ENCODE assay signal across 1 cellular context in the genomic region with DNA sequence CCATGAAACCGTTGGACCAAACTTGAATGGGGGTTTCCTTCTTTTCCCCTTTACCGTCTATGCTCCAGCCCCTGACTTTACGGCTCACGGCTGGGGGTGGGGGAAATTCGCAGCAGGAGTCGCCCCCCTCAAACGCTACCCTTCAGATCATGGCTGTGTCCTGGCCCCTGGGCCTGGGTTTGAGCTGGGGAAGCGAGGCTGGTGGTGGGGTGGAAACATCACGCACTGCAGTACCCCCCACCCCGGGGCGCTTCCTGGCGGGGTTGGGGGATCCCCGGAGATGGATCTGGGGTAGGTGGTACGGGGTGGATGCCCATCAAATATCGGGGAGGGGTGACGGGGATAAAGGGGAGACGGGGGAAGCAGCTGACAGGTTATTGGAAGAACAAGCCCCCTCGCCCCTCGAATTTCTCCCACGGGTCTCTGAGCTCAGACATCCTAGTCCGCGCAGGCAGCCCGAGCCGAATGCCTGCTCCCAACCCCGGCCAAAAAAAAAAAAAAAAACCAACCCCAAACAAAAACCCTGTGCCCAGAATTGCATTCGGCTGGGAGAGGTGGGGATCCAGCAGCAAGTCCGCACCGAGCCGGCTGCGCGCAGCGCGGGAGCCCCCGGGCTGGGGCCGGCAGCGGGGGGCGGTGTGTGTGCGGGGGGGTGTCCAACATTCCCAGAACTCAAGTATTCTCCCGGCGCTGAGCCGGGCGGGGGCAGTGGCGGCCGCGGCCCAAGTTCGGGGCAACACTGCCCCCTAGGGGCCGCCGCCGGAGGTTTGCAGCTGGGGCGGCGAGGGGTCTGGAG.
A peak's percentile ranks its signal among the peaks of the same experiment; 100 is the strongest.
TF ChIP-seq lines count a peak whose summit lies in the region.

No MANE protein-coding gene starts in this region.

TF ChIP-seq in HepG2, 621 proteins besides CTCF, POLR2A, EP300 and RAD21 (continued from another document and continues in another):
- TF ChIP-seq MAF1 (CRISPR knock-in tag; IDR thresholded peaks at IDR 0.05; ENCODE audit: borderline replicate concordance) (no peak), SOX5 (CRISPR knock-in tag; IDR thresholded peaks at IDR 0.05; ENCODE audit: borderline replicate concordance) (peak; percentile 39; the same call in 1 of the 2 replicates), ZNF20 (CRISPR knock-in tag; IDR thresholded peaks at IDR 0.05) (no peak), JUND (CRISPR knock-in tag; IDR thresholded peaks at IDR 0.05) (no peak), ZNF282 (IDR thresholded peaks at IDR 0.05; ENCODE audit: partially characterized antibody) (no peak), RAD51 (IDR thresholded peaks at IDR 0.05; ENCODE audit: borderline replicate concordance) (no peak), HDAC6 (IDR thresholded peaks at IDR 0.05; ENCODE audit: low read depth, low read length) (no peak), ZNF24 (IDR thresholded peaks at IDR 0.05) (no peak), TAF1 (CRISPR knock-in tag; IDR thresholded peaks at IDR 0.05) (no peak), STAG1 (CRISPR knock-in tag; IDR thresholded peaks at IDR 0.05) (peak; percentile 91), TOPORS (CRISPR knock-in tag; IDR thresholded peaks at IDR 0.05) (no peak), KDM5B (CRISPR knock-in tag; IDR thresholded peaks at IDR 0.05; ENCODE audit: borderline replicate concordance) (peak; percentile 54; the same call in 1 of the 2 replicates), MBD4 (IDR thresholded peaks at IDR 0.05; ENCODE audit: borderline replicate concordance, low read length) (no peak), SKI (IDR thresholded peaks at IDR 0.05; ENCODE audit: partially characterized antibody) (no peak), ZNF354B (CRISPR knock-in tag; IDR thresholded peaks at IDR 0.05) (no peak), ZNF782 (CRISPR knock-in tag; IDR thresholded peaks at IDR 0.05; ENCODE audit: borderline replicate concordance) (peak; percentile 38; the same call in 1 of the 2 replicates), ZFY (CRISPR knock-in tag; IDR thresholded peaks at IDR 0.05) (peak; percentile 37; the same call in 1 of the 2 replicates), SOX6 (IDR thresholded peaks at IDR 0.05) (no peak), SOX6 (CRISPR knock-in tag; IDR thresholded peaks at IDR 0.05) (peak; percentile 58; the same call in 1 of the 2 replicates), KLF13 (CRISPR knock-in tag; IDR thresholded peaks at IDR 0.05) (no peak), ZNF841 (CRISPR knock-in tag; IDR thresholded peaks at IDR 0.05; ENCODE audit: borderline replicate concordance) (no peak), GABPA (IDR thresholded peaks at IDR 0.05; ENCODE audit: low read depth, low read length) (peak; percentile 12; the same call in 1 of the 2 replicates), GABPA (CRISPR knock-in tag; IDR thresholded peaks at IDR 0.05; ENCODE audit: low read depth) (no peak), HOXA5 (CRISPR knock-in tag; IDR thresholded peaks at IDR 0.05) (peak; percentile 80), ZBTB42 (CRISPR knock-in tag; IDR thresholded peaks at IDR 0.05) (no peak), ZNF230 (CRISPR knock-in tag; IDR thresholded peaks at IDR 0.05) (no peak), MAZ (IDR thresholded peaks at IDR 0.05; ENCODE audit: borderline replicate concordance, low read depth, low read length) (peak; percentile 84), MAZ (CRISPR knock-in tag; IDR thresholded peaks at IDR 0.05; ENCODE audit: low read depth) (peak; percentile 77), MATR3 (CRISPR knock-in tag; IDR thresholded peaks at IDR 0.05) (no peak), TEAD2 (CRISPR knock-in tag; IDR thresholded peaks at IDR 0.05) (no peak), ARNT (IDR thresholded peaks at IDR 0.05) (no peak)
- TF ChIP-seq, protein P1, sequence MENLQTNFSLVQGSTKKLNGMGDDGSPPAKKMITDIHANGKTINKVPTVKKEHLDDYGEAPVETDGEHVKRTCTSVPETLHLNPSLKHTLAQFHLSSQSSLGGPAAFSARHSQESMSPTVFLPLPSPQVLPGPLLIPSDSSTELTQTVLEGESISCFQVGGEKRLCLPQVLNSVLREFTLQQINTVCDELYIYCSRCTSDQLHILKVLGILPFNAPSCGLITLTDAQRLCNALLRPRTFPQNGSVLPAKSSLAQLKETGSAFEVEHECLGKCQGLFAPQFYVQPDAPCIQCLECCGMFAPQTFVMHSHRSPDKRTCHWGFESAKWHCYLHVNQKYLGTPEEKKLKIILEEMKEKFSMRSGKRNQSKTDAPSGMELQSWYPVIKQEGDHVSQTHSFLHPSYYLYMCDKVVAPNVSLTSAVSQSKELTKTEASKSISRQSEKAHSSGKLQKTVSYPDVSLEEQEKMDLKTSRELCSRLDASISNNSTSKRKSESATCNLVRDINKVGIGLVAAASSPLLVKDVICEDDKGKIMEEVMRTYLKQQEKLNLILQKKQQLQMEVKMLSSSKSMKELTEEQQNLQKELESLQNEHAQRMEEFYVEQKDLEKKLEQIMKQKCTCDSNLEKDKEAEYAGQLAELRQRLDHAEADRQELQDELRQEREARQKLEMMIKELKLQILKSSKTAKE (CRISPR knock-in tag; IDR thresholded peaks at IDR 0.05; ENCODE audit: borderline replicate concordance), result no peak
- TF ChIP-seq, protein P2, sequence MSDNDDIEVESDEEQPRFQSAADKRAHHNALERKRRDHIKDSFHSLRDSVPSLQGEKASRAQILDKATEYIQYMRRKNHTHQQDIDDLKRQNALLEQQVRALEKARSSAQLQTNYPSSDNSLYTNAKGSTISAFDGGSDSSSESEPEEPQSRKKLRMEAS (IDR thresholded peaks at IDR 0.05), result no peak
- TF ChIP-seq, protein P3, sequence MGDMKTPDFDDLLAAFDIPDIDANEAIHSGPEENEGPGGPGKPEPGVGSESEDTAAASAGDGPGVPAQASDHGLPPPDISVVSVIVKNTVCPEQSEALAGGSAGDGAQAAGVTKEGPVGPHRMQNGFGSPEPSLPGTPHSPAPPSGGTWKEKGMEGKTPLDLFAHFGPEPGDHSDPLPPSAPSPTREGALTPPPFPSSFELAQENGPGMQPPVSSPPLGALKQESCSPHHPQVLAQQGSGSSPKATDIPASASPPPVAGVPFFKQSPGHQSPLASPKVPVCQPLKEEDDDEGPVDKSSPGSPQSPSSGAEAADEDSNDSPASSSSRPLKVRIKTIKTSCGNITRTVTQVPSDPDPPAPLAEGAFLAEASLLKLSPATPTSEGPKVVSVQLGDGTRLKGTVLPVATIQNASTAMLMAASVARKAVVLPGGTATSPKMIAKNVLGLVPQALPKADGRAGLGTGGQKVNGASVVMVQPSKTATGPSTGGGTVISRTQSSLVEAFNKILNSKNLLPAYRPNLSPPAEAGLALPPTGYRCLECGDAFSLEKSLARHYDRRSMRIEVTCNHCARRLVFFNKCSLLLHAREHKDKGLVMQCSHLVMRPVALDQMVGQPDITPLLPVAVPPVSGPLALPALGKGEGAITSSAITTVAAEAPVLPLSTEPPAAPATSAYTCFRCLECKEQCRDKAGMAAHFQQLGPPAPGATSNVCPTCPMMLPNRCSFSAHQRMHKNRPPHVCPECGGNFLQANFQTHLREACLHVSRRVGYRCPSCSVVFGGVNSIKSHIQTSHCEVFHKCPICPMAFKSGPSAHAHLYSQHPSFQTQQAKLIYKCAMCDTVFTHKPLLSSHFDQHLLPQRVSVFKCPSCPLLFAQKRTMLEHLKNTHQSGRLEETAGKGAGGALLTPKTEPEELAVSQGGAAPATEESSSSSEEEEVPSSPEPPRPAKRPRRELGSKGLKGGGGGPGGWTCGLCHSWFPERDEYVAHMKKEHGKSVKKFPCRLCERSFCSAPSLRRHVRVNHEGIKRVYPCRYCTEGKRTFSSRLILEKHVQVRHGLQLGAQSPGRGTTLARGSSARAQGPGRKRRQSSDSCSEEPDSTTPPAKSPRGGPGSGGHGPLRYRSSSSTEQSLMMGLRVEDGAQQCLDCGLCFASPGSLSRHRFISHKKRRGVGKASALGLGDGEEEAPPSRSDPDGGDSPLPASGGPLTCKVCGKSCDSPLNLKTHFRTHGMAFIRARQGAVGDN (CRISPR knock-in tag; IDR thresholded peaks at IDR 0.05), result peak; percentile 62
- TF ChIP-seq, protein P4, sequence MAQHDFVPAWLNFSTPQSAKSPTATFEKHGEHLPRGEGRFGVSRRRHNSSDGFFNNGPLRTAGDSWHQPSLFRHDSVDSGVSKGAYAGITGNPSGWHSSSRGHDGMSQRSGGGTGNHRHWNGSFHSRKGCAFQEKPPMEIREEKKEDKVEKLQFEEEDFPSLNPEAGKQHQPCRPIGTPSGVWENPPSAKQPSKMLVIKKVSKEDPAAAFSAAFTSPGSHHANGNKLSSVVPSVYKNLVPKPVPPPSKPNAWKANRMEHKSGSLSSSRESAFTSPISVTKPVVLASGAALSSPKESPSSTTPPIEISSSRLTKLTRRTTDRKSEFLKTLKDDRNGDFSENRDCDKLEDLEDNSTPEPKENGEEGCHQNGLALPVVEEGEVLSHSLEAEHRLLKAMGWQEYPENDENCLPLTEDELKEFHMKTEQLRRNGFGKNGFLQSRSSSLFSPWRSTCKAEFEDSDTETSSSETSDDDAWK (CRISPR knock-in tag; IDR thresholded peaks at IDR 0.05), result no peak
- TF ChIP-seq, protein P5, sequence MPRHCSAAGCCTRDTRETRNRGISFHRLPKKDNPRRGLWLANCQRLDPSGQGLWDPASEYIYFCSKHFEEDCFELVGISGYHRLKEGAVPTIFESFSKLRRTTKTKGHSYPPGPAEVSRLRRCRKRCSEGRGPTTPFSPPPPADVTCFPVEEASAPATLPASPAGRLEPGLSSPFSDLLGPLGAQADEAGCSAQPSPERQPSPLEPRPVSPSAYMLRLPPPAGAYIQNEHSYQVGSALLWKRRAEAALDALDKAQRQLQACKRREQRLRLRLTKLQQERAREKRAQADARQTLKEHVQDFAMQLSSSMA (CRISPR knock-in tag; IDR thresholded peaks at IDR 0.05), result no peak
- TF ChIP-seq, protein P6, sequence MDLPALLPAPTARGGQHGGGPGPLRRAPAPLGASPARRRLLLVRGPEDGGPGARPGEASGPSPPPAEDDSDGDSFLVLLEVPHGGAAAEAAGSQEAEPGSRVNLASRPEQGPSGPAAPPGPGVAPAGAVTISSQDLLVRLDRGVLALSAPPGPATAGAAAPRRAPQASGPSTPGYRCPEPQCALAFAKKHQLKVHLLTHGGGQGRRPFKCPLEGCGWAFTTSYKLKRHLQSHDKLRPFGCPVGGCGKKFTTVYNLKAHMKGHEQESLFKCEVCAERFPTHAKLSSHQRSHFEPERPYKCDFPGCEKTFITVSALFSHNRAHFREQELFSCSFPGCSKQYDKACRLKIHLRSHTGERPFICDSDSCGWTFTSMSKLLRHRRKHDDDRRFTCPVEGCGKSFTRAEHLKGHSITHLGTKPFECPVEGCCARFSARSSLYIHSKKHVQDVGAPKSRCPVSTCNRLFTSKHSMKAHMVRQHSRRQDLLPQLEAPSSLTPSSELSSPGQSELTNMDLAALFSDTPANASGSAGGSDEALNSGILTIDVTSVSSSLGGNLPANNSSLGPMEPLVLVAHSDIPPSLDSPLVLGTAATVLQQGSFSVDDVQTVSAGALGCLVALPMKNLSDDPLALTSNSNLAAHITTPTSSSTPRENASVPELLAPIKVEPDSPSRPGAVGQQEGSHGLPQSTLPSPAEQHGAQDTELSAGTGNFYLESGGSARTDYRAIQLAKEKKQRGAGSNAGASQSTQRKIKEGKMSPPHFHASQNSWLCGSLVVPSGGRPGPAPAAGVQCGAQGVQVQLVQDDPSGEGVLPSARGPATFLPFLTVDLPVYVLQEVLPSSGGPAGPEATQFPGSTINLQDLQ (CRISPR knock-in tag; IDR thresholded peaks at IDR 0.05), result no peak
- TF ChIP-seq, protein P7, sequence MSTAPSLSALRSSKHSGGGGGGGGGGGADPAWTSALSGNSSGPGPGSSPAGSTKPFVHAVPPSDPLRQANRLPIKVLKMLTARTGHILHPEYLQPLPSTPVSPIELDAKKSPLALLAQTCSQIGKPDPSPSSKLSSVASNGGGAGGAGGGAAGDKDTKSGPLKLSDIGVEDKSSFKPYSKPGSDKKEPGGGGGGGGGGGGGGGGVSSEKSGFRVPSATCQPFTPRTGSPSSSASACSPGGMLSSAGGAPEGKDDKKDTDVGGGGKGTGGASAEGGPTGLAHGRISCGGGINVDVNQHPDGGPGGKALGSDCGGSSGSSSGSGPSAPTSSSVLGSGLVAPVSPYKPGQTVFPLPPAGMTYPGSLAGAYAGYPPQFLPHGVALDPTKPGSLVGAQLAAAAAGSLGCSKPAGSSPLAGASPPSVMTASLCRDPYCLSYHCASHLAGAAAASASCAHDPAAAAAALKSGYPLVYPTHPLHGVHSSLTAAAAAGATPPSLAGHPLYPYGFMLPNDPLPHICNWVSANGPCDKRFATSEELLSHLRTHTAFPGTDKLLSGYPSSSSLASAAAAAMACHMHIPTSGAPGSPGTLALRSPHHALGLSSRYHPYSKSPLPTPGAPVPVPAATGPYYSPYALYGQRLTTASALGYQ (CRISPR knock-in tag; IDR thresholded peaks at IDR 0.05), result peak; percentile 21; the same call in 1 of the 2 replicates
- TF ChIP-seq, protein P8, sequence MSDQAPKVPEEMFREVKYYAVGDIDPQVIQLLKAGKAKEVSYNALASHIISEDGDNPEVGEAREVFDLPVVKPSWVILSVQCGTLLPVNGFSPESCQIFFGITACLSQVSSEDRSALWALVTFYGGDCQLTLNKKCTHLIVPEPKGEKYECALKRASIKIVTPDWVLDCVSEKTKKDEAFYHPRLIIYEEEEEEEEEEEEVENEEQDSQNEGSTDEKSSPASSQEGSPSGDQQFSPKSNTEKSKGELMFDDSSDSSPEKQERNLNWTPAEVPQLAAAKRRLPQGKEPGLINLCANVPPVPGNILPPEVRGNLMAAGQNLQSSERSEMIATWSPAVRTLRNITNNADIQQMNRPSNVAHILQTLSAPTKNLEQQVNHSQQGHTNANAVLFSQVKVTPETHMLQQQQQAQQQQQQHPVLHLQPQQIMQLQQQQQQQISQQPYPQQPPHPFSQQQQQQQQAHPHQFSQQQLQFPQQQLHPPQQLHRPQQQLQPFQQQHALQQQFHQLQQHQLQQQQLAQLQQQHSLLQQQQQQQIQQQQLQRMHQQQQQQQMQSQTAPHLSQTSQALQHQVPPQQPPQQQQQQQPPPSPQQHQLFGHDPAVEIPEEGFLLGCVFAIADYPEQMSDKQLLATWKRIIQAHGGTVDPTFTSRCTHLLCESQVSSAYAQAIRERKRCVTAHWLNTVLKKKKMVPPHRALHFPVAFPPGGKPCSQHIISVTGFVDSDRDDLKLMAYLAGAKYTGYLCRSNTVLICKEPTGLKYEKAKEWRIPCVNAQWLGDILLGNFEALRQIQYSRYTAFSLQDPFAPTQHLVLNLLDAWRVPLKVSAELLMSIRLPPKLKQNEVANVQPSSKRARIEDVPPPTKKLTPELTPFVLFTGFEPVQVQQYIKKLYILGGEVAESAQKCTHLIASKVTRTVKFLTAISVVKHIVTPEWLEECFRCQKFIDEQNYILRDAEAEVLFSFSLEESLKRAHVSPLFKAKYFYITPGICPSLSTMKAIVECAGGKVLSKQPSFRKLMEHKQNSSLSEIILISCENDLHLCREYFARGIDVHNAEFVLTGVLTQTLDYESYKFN (CRISPR knock-in tag; conservative IDR thresholded peaks at IDR 0.05), result peak; percentile 36; the same call in 1 of the 2 replicates
- TF ChIP-seq, protein P9, sequence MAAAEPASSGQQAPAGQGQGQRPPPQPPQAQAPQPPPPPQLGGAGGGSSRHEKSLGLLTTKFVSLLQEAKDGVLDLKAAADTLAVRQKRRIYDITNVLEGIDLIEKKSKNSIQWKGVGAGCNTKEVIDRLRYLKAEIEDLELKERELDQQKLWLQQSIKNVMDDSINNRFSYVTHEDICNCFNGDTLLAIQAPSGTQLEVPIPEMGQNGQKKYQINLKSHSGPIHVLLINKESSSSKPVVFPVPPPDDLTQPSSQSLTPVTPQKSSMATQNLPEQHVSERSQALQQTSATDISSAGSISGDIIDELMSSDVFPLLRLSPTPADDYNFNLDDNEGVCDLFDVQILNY (CRISPR knock-in tag; conservative IDR thresholded peaks at IDR 0.05), result no peak
